In genomic region chr11:112280268-112281126, GRCh38 we compare ENCODE assay signal across 8 cellular contexts. TPM values are rescaled to one million over a fixed set of nuclear protein-coding genes. Genes with fewer than 3 reads are reported as not detected.
DNase-seq lines count a peak whose midpoint lies in the region; ATAC-seq and TF ChIP-seq lines count a peak whose summit lies in the region.

No MANE protein-coding gene starts in this region.

- H3K9ac ChIP-seq in parathyroid adenoma, result no peak overlapping the region

- DNase-seq in DMS79 treated with DMSO at 0.1 percent for 48 hours (lab: John Stamatoyannopoulos, UW) (peak; percentile 88), H7 (peak; percentile 84), MV-4-11 (lab: John Stamatoyannopoulos, UW) (peak; percentile 75), Right ventricle myocardium superior (no peak), type B pancreatic cell (ENCODE audit: extremely low spot score, unreplicated experiment) (no peak)

- no peak overlapping the region for H3K27ac ChIP-seq in parathyroid adenoma

- H3K36me3 ChIP-seq in H7 (replicated peaks; ENCODE audit: control insufficient read depth, insufficient read depth, low read length) (no peaks in the 10 kb centered on the region), parathyroid adenoma (ENCODE audit: control insufficient read depth, insufficient read depth, low read length) (no peaks in the 10 kb centered on the region)

- TF ChIP-seq CTCF in parathyroid adenoma (IDR thresholded peaks at IDR 0.05), result peak; percentile 49
- TF ChIP-seq CTCF in type B pancreatic cell (conservative IDR thresholded peaks at IDR 0.05), result peak; percentile 72

- H3K4me3 ChIP-seq in H7 (ENCODE audit: insufficient read depth, low read depth, low read length) (peak overlapping the region; percentile 38), parathyroid adenoma (ENCODE audit: low read depth, low read length) (peak overlapping the region; percentile 47)

- no peaks in the 10 kb centered on the region for H3K27me3 Mint-ChIP-seq in activated naive CD8-positive, alpha-beta T cell
- H3K27me3 Mint-ChIP-seq in type B pancreatic cell, result peaks cover 16% of the 10 kb centered on the region

- ATAC-seq in SK-N-SH treated with all-trans-retinoic acid at 6 μM for 48 hours (peak; percentile 93), Right ventricle myocardium superior (ENCODE audit: poor library complexity) (peak; percentile 97)

- intact Hi-C loops in Right ventricle myocardium superior (cut with DNase I), result loop anchor here (2.0 to 5.0 kb wide), 2 partner anchors 62 to 163 kb away; no protein-coding TSS in a partner anchor

- H3K4me1 ChIP-seq in parathyroid adenoma, result no peaks in the 10 kb centered on the region

- H3K9me3 ChIP-seq in parathyroid adenoma (ENCODE audit: control insufficient read depth, low read length), result no peaks in the 10 kb centered on the region

- peak overlapping the region; percentile 90 for H3K4me2 ChIP-seq in parathyroid adenoma (ENCODE audit: low read length)

- H3K27me3 ChIP-seq in H7 (ENCODE audit: control insufficient read depth, insufficient read depth, low read length) (peaks cover 2% of the 10 kb centered on the region), parathyroid adenoma (ENCODE audit: control insufficient read depth, insufficient read depth, low read length) (no peaks in the 10 kb centered on the region)

- peak overlapping the region; percentile 93 for H2AFZ ChIP-seq in parathyroid adenoma

- no peaks in the 10 kb centered on the region for H3K36me3 Mint-ChIP-seq in activated naive CD8-positive, alpha-beta T cell
- no peaks in the 10 kb centered on the region for H3K36me3 Mint-ChIP-seq in type B pancreatic cell

- no peaks in the 10 kb centered on the region for H3K79me2 ChIP-seq in parathyroid adenoma

- H3K9me3 Mint-ChIP-seq in activated naive CD8-positive, alpha-beta T cell (ENCODE audit: low read depth), result no peaks in the 10 kb centered on the region
- H3K9me3 Mint-ChIP-seq in type B pancreatic cell, result no peaks in the 10 kb centered on the region

- peak overlapping the region; percentile 88 for H3K4me3 Mint-ChIP-seq in activated naive CD8-positive, alpha-beta T cell
- H3K4me3 Mint-ChIP-seq in type B pancreatic cell, result peak overlapping the region; percentile 87

- peak overlapping the region; percentile 10 for H3K27ac Mint-ChIP-seq in activated naive CD8-positive, alpha-beta T cell
- peak overlapping the region; percentile 55 for H3K27ac Mint-ChIP-seq in type B pancreatic cell

- H3K4me1 Mint-ChIP-seq in activated naive CD8-positive, alpha-beta T cell (ENCODE audit: low read depth), result peaks cover 7% of the 10 kb centered on the region
- H3K4me1 Mint-ChIP-seq in type B pancreatic cell (ENCODE audit: unreplicated experiment), result peaks cover 10% of the 10 kb centered on the region

TF ChIP-seq in SK-N-SH treated with all-trans-retinoic acid at 6 μM for 48 hours, 23 proteins besides CTCF, POLR2A, EP300 and RAD21:
- TF ChIP-seq TSHZ2 (CRISPR knock-in tag; IDR thresholded peaks at IDR 0.05), result no peak
- TF ChIP-seq PATZ1 (CRISPR knock-in tag; IDR thresholded peaks at IDR 0.05; ENCODE audit: borderline replicate concordance), result no peak
- no peak for TF ChIP-seq CSDC2 (CRISPR knock-in tag; IDR thresholded peaks at IDR 0.05)
- no peak for TF ChIP-seq ZC3H10 (CRISPR knock-in tag; IDR thresholded peaks at IDR 0.05)
- no peak for TF ChIP-seq TCF4 (CRISPR knock-in tag; IDR thresholded peaks at IDR 0.05; ENCODE audit: borderline replicate concordance)
- no peak for TF ChIP-seq ISL1 (CRISPR knock-in tag; IDR thresholded peaks at IDR 0.05)
- TF ChIP-seq, protein P1, sequence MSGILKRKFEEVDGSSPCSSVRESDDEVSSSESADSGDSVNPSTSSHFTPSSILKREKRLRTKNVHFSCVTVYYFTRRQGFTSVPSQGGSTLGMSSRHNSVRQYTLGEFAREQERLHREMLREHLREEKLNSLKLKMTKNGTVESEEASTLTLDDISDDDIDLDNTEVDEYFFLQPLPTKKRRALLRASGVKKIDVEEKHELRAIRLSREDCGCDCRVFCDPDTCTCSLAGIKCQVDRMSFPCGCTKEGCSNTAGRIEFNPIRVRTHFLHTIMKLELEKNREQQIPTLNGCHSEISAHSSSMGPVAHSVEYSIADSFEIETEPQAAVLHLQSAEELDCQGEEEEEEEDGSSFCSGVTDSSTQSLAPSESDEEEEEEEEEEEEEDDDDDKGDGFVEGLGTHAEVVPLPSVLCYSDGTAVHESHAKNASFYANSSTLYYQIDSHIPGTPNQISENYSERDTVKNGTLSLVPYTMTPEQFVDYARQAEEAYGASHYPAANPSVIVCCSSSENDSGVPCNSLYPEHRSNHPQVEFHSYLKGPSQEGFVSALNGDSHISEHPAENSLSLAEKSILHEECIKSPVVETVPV (CRISPR knock-in tag; IDR thresholded peaks at IDR 0.05), result no peak
- TF ChIP-seq TOX (CRISPR knock-in tag; IDR thresholded peaks at IDR 0.05; ENCODE audit: borderline replicate concordance), result no peak
- TF ChIP-seq ZNF8 (CRISPR knock-in tag; IDR thresholded peaks at IDR 0.05), result no peak
- TF ChIP-seq, protein P2, sequence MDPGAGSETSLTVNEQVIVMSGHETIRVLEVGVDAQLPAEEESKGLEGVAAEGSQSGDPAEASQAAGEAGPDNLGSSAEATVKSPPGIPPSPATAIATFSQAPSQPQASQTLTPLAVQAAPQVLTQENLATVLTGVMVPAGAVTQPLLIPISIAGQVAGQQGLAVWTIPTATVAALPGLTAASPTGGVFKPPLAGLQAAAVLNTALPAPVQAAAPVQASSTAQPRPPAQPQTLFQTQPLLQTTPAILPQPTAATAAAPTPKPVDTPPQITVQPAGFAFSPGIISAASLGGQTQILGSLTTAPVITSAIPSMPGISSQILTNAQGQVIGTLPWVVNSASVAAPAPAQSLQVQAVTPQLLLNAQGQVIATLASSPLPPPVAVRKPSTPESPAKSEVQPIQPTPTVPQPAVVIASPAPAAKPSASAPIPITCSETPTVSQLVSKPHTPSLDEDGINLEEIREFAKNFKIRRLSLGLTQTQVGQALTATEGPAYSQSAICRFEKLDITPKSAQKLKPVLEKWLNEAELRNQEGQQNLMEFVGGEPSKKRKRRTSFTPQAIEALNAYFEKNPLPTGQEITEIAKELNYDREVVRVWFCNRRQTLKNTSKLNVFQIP (CRISPR knock-in tag; IDR thresholded peaks at IDR 0.05; ENCODE audit: borderline replicate concordance, low read depth), result no peak
- TF ChIP-seq ZNF565 (CRISPR knock-in tag; conservative IDR thresholded peaks at IDR 0.05; ENCODE audit: low read depth), result no peak
- TF ChIP-seq CREB5 (CRISPR knock-in tag; IDR thresholded peaks at IDR 0.05; ENCODE audit: low read depth), result no peak

RNA-seq across cellular contexts. Expression of gene PLET1, which starts 19.8 kb away (rescaled TPM):
- not detected in 2 replicates for total RNA-seq in H7 (2014; rRNA removed; shearing (Covaris generic))
- total RNA-seq in Right ventricle myocardium superior (not detected), type B pancreatic cell (ENCODE audit: low replicate concordance) (not detected in 2 replicates)

RNA-seq across cellular contexts. Expression of gene PTS, which starts 54.3 kb away (rescaled TPM):
- total RNA-seq in H7 (2014; rRNA removed; shearing (Covaris generic)), result 13.3 and 17.2 TPM in 2 replicates
- total RNA-seq in Right ventricle myocardium superior (28.7 TPM), type B pancreatic cell (ENCODE audit: low replicate concordance) (27.3 and 35.1 TPM in 2 replicates)

Comparison
In these comparisons a context has a peak if more than half of its experiments do, and no peak if none do; other contexts are left out.
1. DNase-seq: peak in DMS79 treated with DMSO at 0.1 percent for 48 hours (single experiment), H7 (single experiment) and MV-4-11 (single experiment); none in Right ventricle myocardium superior (single experiment) and type B pancreatic cell (single experiment).